8 cellular contexts compared by ENCODE assay signal in genomic region chr4:12729384-12729783, GRCh38.
DNase-seq lines count a peak whose midpoint lies in the region; ATAC-seq and TF ChIP-seq lines count a peak whose summit lies in the region.

No MANE protein-coding gene starts in this region.

- no peak overlapping the region for H3K27ac Mint-ChIP-seq in endodermal cell

- H3K4me1 Mint-ChIP-seq in endodermal cell, result peaks cover 3% of the 10 kb centered on the region
- no peaks in the 10 kb centered on the region for H3K4me1 Mint-ChIP-seq in activated T-cell treated with anti-CD3 and anti-CD28 coated beads, Interleukin-2, amount 50 U/mL, for 4 hours (ENCODE audit: low read depth)

- H3K9me3 Mint-ChIP-seq in endodermal cell, result no peaks in the 10 kb centered on the region
- H3K9me3 Mint-ChIP-seq in activated T-cell treated with anti-CD3 and anti-CD28 coated beads, Interleukin-2, amount 50 U/mL, for 4 hours, result no peaks in the 10 kb centered on the region

- DNase-seq in NCI-H510A treated with DMSO at 0.1 percent for 48 hours (lab: John Stamatoyannopoulos, UW), result peak; percentile 8
- DNase-seq in NCI-H510A (lab: John Stamatoyannopoulos, UW), result no peak
- peak; percentile 33 for DNase-seq in NCI-H1092 (lab: John Stamatoyannopoulos, UW)
- DNase-seq in endodermal cell, result no peak
- no peak for DNase-seq in retinal pigment epithelial cell (ENCODE audit: low read depth)
- DNase-seq in NCI-H2227 treated with DMSO at 0.1 percent for 48 hours (lab: John Stamatoyannopoulos, UW), result no peak
- no peak for DNase-seq in NCI-H128 (lab: John Stamatoyannopoulos, UW; ENCODE audit: unreplicated experiment)
- DNase-seq in activated T-cell treated with anti-CD3 and anti-CD28 coated beads, Interleukin-2, amount 50 U/mL, for 4 hours, result no peak

- 0% methylated on average over 1 of the region's 1 CpG for WGBS in endodermal cell (ENCODE audit: insufficient coverage in 1 of 2, insufficient read length in 1 of 2), 2 experiments

- H3K4me1 ChIP-seq in endodermal cell (ENCODE audit: control insufficient read depth, insufficient read depth, low read length), result no peaks in the 10 kb centered on the region

- H3K27me3 Mint-ChIP-seq in endodermal cell (ENCODE audit: insufficient read depth), result peaks cover 13% of the 10 kb centered on the region
- H3K27me3 Mint-ChIP-seq in activated T-cell treated with anti-CD3 and anti-CD28 coated beads, Interleukin-2, amount 50 U/mL, for 4 hours (ENCODE audit: low read depth), result peaks cover 16% of the 10 kb centered on the region

- H3K27me3 ChIP-seq in endodermal cell (ENCODE audit: control insufficient read depth, insufficient read depth, low read length, poor library complexity, severe bottlenecking), result peaks cover 12% of the 10 kb centered on the region

- no peak overlapping the region for H3K27ac ChIP-seq in endodermal cell (ENCODE audit: low read depth, low read length)

- H3K9ac ChIP-seq in endodermal cell (ENCODE audit: extremely low read depth, low read length, poor library complexity, severe bottlenecking), result no peak overlapping the region

- H3K9me3 ChIP-seq in endodermal cell (ENCODE audit: control insufficient read depth, low read length), result no peaks in the 10 kb centered on the region

- no peak for ATAC-seq in activated T-cell treated with anti-CD3 and anti-CD28 coated beads, Interleukin-2, amount 50 U/mL, for 4 hours

- no peak overlapping the region for H3K4me3 Mint-ChIP-seq in endodermal cell
- no peak overlapping the region for H3K4me3 Mint-ChIP-seq in activated T-cell treated with anti-CD3 and anti-CD28 coated beads, Interleukin-2, amount 50 U/mL, for 4 hours

- H3K4me3 ChIP-seq in endodermal cell (ENCODE audit: low read length) (no peak overlapping the region), retinal pigment epithelial cell (ENCODE audit: low read length) (no peak overlapping the region)

- H3K36me3 Mint-ChIP-seq in endodermal cell (ENCODE audit: low read depth), result no peaks in the 10 kb centered on the region
- no peaks in the 10 kb centered on the region for H3K36me3 Mint-ChIP-seq in activated T-cell treated with anti-CD3 and anti-CD28 coated beads, Interleukin-2, amount 50 U/mL, for 4 hours (ENCODE audit: insufficient read depth)

- no peaks in the 10 kb centered on the region for H3K36me3 ChIP-seq in endodermal cell (ENCODE audit: control insufficient read depth, insufficient read depth, low read length)

- TF ChIP-seq CTCF in endodermal cell (conservative IDR thresholded peaks at IDR 0.05), result peak; percentile 83
- TF ChIP-seq CTCF in retinal pigment epithelial cell (conservative IDR thresholded peaks at IDR 0.05; ENCODE audit: low read depth, low read length), result peak; percentile 40

Comparison
In these comparisons a context has a peak if more than half of its experiments do, and no peak if none do; other contexts are left out.
1. DNase-seq: peak in NCI-H510A treated with DMSO at 0.1 percent for 48 hours (single experiment) and NCI-H1092 (single experiment); none in NCI-H510A (single experiment), endodermal cell (single experiment), retinal pigment epithelial cell (single experiment), NCI-H2227 treated with DMSO at 0.1 percent for 48 hours (single experiment), NCI-H128 (single experiment) and activated T-cell treated with anti-CD3 and anti-CD28 coated beads, Interleukin-2, amount 50 U/mL, for 4 hours (single experiment).